ENCODE assay signal across 16 cellular contexts in the genomic region with DNA sequence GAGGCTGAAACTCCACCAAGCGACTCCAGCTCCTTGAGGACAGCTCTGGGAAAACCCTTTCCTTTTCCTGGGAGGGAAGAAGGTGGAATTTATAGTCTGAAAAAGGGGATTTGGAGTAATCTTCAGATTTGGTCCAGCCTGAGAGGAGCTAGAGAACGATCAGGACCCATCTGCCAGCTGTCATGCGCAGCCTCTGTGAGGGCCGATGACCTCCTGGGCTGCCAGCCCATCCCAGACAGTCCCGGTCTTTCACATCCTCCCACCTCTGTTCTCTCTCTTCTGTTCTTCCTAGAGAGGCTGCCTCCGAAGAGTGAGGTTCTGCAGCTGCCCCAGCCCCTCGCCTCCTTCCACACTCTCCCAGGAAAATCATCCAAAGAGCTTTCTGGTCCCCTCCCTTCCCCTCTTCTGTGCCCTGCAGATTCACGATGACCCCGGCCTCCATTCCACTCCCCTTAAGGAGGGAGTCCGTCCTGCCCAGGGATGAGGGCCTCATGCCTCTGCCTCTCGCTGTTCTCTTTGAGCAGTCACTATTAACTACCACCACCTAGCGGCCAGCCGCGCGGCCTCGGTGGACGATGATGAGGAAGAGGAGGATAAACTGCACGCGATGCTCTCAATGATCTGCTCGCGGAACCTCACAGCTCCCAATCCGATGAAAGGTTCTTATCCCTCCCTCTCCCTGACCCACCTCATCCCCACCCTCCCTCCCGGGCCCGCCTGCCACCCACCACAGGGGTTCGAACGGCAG. TPM values are rescaled to one million over a fixed set of nuclear protein-coding genes. Genes with fewer than 3 reads are reported as not detected.
DNase-seq lines count a peak whose midpoint lies in the region; ATAC-seq and TF ChIP-seq lines count a peak whose summit lies in the region.
"Had no signal": no experiment of that assay in that cellular context is flagged by ENCODE, and none has a peak within 500 bp of the region (broad histone marks: within the 10 kb centered on the region; RNA-seq: fewer than 3 reads in every experiment).

No MANE protein-coding gene starts in this region.

- H3K27me3 Mint-ChIP-seq in CD4-positive, alpha-beta T cell: no peaks in the 10 kb centered on the region
- H3K27me3 Mint-ChIP-seq: activated naive CD8-positive, alpha-beta T cell treated with anti-CD3 and anti-CD28 coated beads, Interleukin-2, amount 50 U/mL, for 24 hours; CD4-positive, CD25-positive, alpha-beta regulatory T cell; stimulated activated naive CD8-positive, alpha-beta T cell treated with anti-CD3 and anti-CD28 coated beads, Interleukin-15, Interleukin-2, amounts not matched to agents 100 ng/mL and 50 ng/mL, for 24 hours had no signal

- H3K4me1 ChIP-seq in BLaER1: peaks cover 39% of the 10 kb centered on the region
- no peaks in the 10 kb centered on the region for H3K4me1 ChIP-seq in mesendoderm (ENCODE audit: control insufficient read depth, low read depth, low read length)
- H3K4me1 ChIP-seq in lower lobe of right lung: peaks cover 7% of the 10 kb centered on the region

- no peaks in the 10 kb centered on the region for H3K79me1 ChIP-seq in mesendoderm (ENCODE audit: low read length)

- H2AK5ac ChIP-seq in mesendoderm (ENCODE audit: low read length): no peak overlapping the region

- CTCF ChIA-PET in CD4-positive, alpha-beta T cell (lab: Charles Lee): interaction anchor here (1.1 kb wide), 1 partner anchor 13 kb away, joined by 3 read pairs; no protein-coding TSS in a partner anchor

- no peak overlapping the region for H4K5ac ChIP-seq in mesendoderm (ENCODE audit: low read length)

- H3K56ac ChIP-seq in mesendoderm (ENCODE audit: low read length): no peak overlapping the region

- no peak overlapping the region for H3K27ac Mint-ChIP-seq in CD4-positive, alpha-beta T cell
- H3K27ac Mint-ChIP-seq: activated naive CD8-positive, alpha-beta T cell treated with anti-CD3 and anti-CD28 coated beads, Interleukin-2, amount 50 U/mL, for 24 hours; CD4-positive, CD25-positive, alpha-beta regulatory T cell; stimulated activated naive CD8-positive, alpha-beta T cell treated with anti-CD3 and anti-CD28 coated beads, Interleukin-15, Interleukin-2, amounts not matched to agents 100 ng/mL and 50 ng/mL, for 24 hours had no signal

- WGBS in mesendoderm (ENCODE audit: extremely low coverage, insufficient coverage, low lambda C conversion rate): no CpG with 5 or more reads among the region's 26 CpGs

- H3K79me2 ChIP-seq in mesendoderm (ENCODE audit: control insufficient read depth, insufficient read depth, low read length): no peaks in the 10 kb centered on the region

- ATAC-seq in HG03565 (IDR thresholded peaks at IDR 0.05; ENCODE audit: unreplicated experiment) (no peak), lower lobe of right lung (no peak)
- no peak for ATAC-seq in CD4-positive, alpha-beta T cell (ENCODE audit: poor library complexity)
- ATAC-seq: activated naive CD8-positive, alpha-beta T cell treated with anti-CD3 and anti-CD28 coated beads, Interleukin-2, amount 50 U/mL, for 24 hours; left colon had no signal

- H4K20me1 ChIP-seq in BLaER1: 0 out of 2 replicates have a peak, but pooled peaks cover under 1% of the 10 kb centered on the region

- no peak overlapping the region for H3K18ac ChIP-seq in mesendoderm (ENCODE audit: low read length)

- peaks cover 73% of the 10 kb centered on the region for H3K36me3 ChIP-seq in BLaER1
- no peaks in the 10 kb centered on the region for H3K36me3 ChIP-seq in mesendoderm (ENCODE audit: control insufficient read depth, insufficient read depth, low read length)
- peaks cover 63% of the 10 kb centered on the region for H3K36me3 ChIP-seq in lower lobe of right lung

- POLR2A ChIA-PET in CD4-positive, alpha-beta T cell (lab: Charles Lee): no interaction called here

- peak overlapping the region; percentile 23; the same call in 1 of the 2 replicates for H3K9ac ChIP-seq in BLaER1
- no peak overlapping the region for H3K9ac ChIP-seq in mesendoderm (ENCODE audit: low read length)
- H3K9ac ChIP-seq: SK-N-SH had no signal

- no peaks in the 10 kb centered on the region for H3K27me3 ChIP-seq in BLaER1
- no peaks in the 10 kb centered on the region for H3K27me3 ChIP-seq in mesendoderm (ENCODE audit: insufficient read depth, low read length, poor library complexity)
- H3K27me3 ChIP-seq in lower lobe of right lung (ENCODE audit: low read depth): no peaks in the 10 kb centered on the region
- no peaks in the 10 kb centered on the region for H3K27me3 ChIP-seq in CD4-positive, alpha-beta T cell (ENCODE audit: control insufficient read depth, insufficient read depth, low read length)
- H3K27me3 ChIP-seq: right atrium auricular region had no signal

- no peaks in the 10 kb centered on the region for H3K4me1 Mint-ChIP-seq in CD4-positive, alpha-beta T cell (ENCODE audit: low read depth)
- H3K4me1 Mint-ChIP-seq: activated naive CD8-positive, alpha-beta T cell treated with anti-CD3 and anti-CD28 coated beads, Interleukin-2, amount 50 U/mL, for 24 hours; CD4-positive, CD25-positive, alpha-beta regulatory T cell had no signal

- H2BK15ac ChIP-seq in mesendoderm (replicated peaks; ENCODE audit: low read depth): no peak overlapping the region

- H3K27ac ChIP-seq in BLaER1: no peak overlapping the region; the same call in 1 of the 2 replicates
- no peak overlapping the region for H3K27ac ChIP-seq in mesendoderm (ENCODE audit: low read depth, low read length)
- H3K27ac ChIP-seq in lower lobe of right lung: no peak overlapping the region
- H3K27ac ChIP-seq in CD4-positive, alpha-beta T cell (ENCODE audit: low read depth, low read length): no peak overlapping the region
- H3K27ac ChIP-seq: right atrium auricular region had no signal

- no peak overlapping the region for H3K4me3 Mint-ChIP-seq in CD4-positive, alpha-beta T cell
- H3K4me3 Mint-ChIP-seq: activated naive CD8-positive, alpha-beta T cell treated with anti-CD3 and anti-CD28 coated beads, Interleukin-2, amount 50 U/mL, for 24 hours; stimulated activated naive CD8-positive, alpha-beta T cell treated with anti-CD3 and anti-CD28 coated beads, Interleukin-15, Interleukin-2, amounts not matched to agents 100 ng/mL and 50 ng/mL, for 24 hours had no signal

- H3K23ac ChIP-seq in mesendoderm (ENCODE audit: low read length): no peak overlapping the region

- peaks cover 52% of the 10 kb centered on the region for H3K36me3 Mint-ChIP-seq in CD4-positive, alpha-beta T cell (ENCODE audit: low read depth)

- H3K4me3 ChIP-seq in BLaER1 (no peak overlapping the region), choroid plexus epithelial cell (ENCODE audit: low read depth, low read length) (no peak overlapping the region), mesendoderm (ENCODE audit: low read length) (no peak overlapping the region), lower lobe of right lung (no peak overlapping the region)
- H3K4me3 ChIP-seq: right atrium auricular region had no signal

- intact Hi-C loops in lower lobe of right lung (cut with DNase I): no loop called here
- intact Hi-C loops in CD4-positive, alpha-beta T cell (cut with DNase I, micrococcal nuclease): no loop called here

- no peaks in the 10 kb centered on the region for H3K9me3 Mint-ChIP-seq in CD4-positive, alpha-beta T cell
- H3K9me3 Mint-ChIP-seq: activated naive CD8-positive, alpha-beta T cell treated with anti-CD3 and anti-CD28 coated beads, Interleukin-2, amount 50 U/mL, for 24 hours; CD4-positive, CD25-positive, alpha-beta regulatory T cell; stimulated activated naive CD8-positive, alpha-beta T cell treated with anti-CD3 and anti-CD28 coated beads, Interleukin-15, Interleukin-2, amounts not matched to agents 100 ng/mL and 50 ng/mL, for 24 hours had no signal

- H2BK5ac ChIP-seq in mesendoderm (ENCODE audit: low read length): no peak overlapping the region

- H3K4ac ChIP-seq in mesendoderm (ENCODE audit: low read depth, low read length): no peak overlapping the region

- H3K4me2 ChIP-seq in BLaER1 (peak overlapping the region; percentile 79; the same call in 1 of the 2 replicates), mesendoderm (ENCODE audit: low read length) (no peak overlapping the region)
- H3K4me2 ChIP-seq: SK-N-SH had no signal

- H4K8ac ChIP-seq in mesendoderm (ENCODE audit: low read depth, low read length): no peak overlapping the region

- H3K9me3 ChIP-seq in BLaER1 (no peaks in the 10 kb centered on the region), lower lobe of right lung (no peaks in the 10 kb centered on the region)
- H3K9me3 ChIP-seq in CD4-positive, alpha-beta T cell (ENCODE audit: control insufficient read depth, low read length): no peaks in the 10 kb centered on the region
- H3K9me3 ChIP-seq: right atrium auricular region, SK-N-SH had no signal

- peak; percentile 17; the same call in 1 of the 2 replicates for TF ChIP-seq CTCF in LNCAP (IDR thresholded peaks at IDR 0.05)
- peak; percentile 61 for TF ChIP-seq CTCF in choroid plexus epithelial cell (conservative IDR thresholded peaks at IDR 0.05; ENCODE audit: low read depth, low read length)
- no peak for TF ChIP-seq CTCF in lower lobe of right lung (IDR thresholded peaks at IDR 0.05)
- TF ChIP-seq CTCF in CD4-positive, alpha-beta T cell (IDR thresholded peaks at IDR 0.05): no peak

- no peak overlapping the region for H2BK120ac ChIP-seq in mesendoderm (ENCODE audit: low read depth, low read length)

- DNase-seq in choroid plexus epithelial cell (ENCODE audit: low read depth): no peak
- peak; percentile 58 for DNase-seq in mesendoderm
- DNase-seq in NCI-H774 (lab: John Stamatoyannopoulos, UW): no peak
- DNase-seq in lower lobe of right lung: no peak
- no peak for DNase-seq in CD4-positive, alpha-beta T cell
- DNase-seq: activated CD4-positive, alpha-beta T cell treated with anti-CD3 and anti-CD28 coated beads for 1 hour; activated naive CD8-positive, alpha-beta T cell treated with anti-CD3 and anti-CD28 coated beads, Interleukin-2, amount 50 U/mL, for 24 hours; CD4-positive, CD25-positive, alpha-beta regulatory T cell; GDM1; left colon had no signal

RNA-seq across cellular contexts. Expression of gene SGSM2, which starts 29.6 kb away (rescaled TPM):
- 9.5 TPM for polyA plus RNA-seq in mesendoderm (2013, experiment 1 of 2)
- polyA plus RNA-seq in mesendoderm (2013, experiment 2 of 2): 10.1 TPM
- total RNA-seq in lower lobe of right lung: 55.4 TPM
- total RNA-seq in CD4-positive, alpha-beta T cell: 100 to 1,000 TPM; 147 to 154 TPM

RNA-seq across cellular contexts. Expression of gene TSR1, which starts 30.7 kb away (rescaled TPM):
- polyA plus RNA-seq in mesendoderm (2013, experiment 1 of 2): 57.2 TPM
- 56.6 TPM for polyA plus RNA-seq in mesendoderm (2013, experiment 2 of 2)
- 18.8 TPM for total RNA-seq in lower lobe of right lung
- 10 to 100 TPM; 29.6 to 31.9 TPM for total RNA-seq in CD4-positive, alpha-beta T cell

RNA-seq across cellular contexts. Expression of gene MNT, which starts 33.9 kb away (rescaled TPM):
- polyA plus RNA-seq in mesendoderm (2013, experiment 1 of 2): 10.1 TPM
- 10.7 TPM for polyA plus RNA-seq in mesendoderm (2013, experiment 2 of 2)
- total RNA-seq in lower lobe of right lung: 32.6 TPM
- 100 to 1,000 TPM; 111 to 118 TPM for total RNA-seq in CD4-positive, alpha-beta T cell

Comparison
In these comparisons a context has a peak if more than half of its experiments do, and no peak if none do; other contexts are left out.
1. CTCF ChIP-seq: peak in LNCAP (single experiment) and choroid plexus epithelial cell (single experiment); none in lower lobe of right lung (single experiment) and CD4-positive, alpha-beta T cell (single experiment).